24 cellular contexts compared by ENCODE assay signal in the genomic region with DNA sequence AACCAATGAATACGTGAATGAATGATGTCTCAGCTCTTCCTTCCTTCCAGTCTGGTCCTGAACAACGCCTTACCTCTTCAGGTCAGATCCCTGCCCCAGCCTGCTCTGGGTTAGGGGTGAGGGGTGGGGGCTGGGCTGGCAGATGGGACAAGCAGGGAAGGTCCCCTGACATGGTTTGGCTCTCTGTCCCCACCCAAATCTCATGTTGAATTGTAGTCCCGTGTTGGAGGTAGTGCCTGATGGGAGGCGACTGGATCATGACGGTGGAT. TPM values are rescaled to one million over a fixed set of nuclear protein-coding genes. Genes with fewer than 3 reads are reported as not detected.
"Had no signal": no experiment of that assay in that cellular context is flagged by ENCODE, and none has a peak within 500 bp of the region (broad histone marks: within the 10 kb centered on the region; RNA-seq: fewer than 3 reads in every experiment).

No MANE protein-coding gene starts in this region.

- H3K4me3 Mint-ChIP-seq: activated T-cell treated with anti-CD3 and anti-CD28 coated beads, Interleukin-2, amount 50 U/mL, for 72 hours; natural killer cell treated with Interleukin-12 subunit alpha and Interleukin-12 subunit beta and Interleukin-15 and Interleukin-18, amount 100 ng/mL, for 72 hours; T-helper 2 cell treated with Interferon-gamma antibody and Interleukin-4, amounts not matched to agents 5 μg/mL and 100 μg/mL, for 36 hours had no signal

- H3K27ac Mint-ChIP-seq: activated T-cell treated with anti-CD3 and anti-CD28 coated beads, Interleukin-2, amount 50 U/mL, for 72 hours; natural killer cell treated with Interleukin-12 subunit alpha and Interleukin-12 subunit beta and Interleukin-15 and Interleukin-18, amount 100 ng/mL, for 72 hours; progenitor cell of endocrine pancreas; T-helper 2 cell treated with Interferon-gamma antibody and Interleukin-4, amounts not matched to agents 5 μg/mL and 100 μg/mL, for 36 hours had no signal

- H3K27me3 ChIP-seq: breast epithelium, testis had no signal

- H3K27ac ChIP-seq: breast epithelium, lower lobe of right lung, testis had no signal

- ATAC-seq: activated T-cell treated with anti-CD3 and anti-CD28 coated beads, Interleukin-2, amount 50 U/mL, for 72 hours; left lobe of liver; natural killer cell treated with Interleukin-12 subunit alpha and Interleukin-12 subunit beta and Interleukin-15 and Interleukin-18, amount 100 ng/mL, for 72 hours; sciatic nerve had no signal

- H3K9me3 ChIP-seq: testis had no signal

- H3K4me3 ChIP-seq: breast epithelium, lower lobe of right lung, testis had no signal

- DNase-seq: activated CD4-positive, alpha-beta T cell treated with anti-CD3 and anti-CD28 coated beads for 4 hours; activated CD4-positive, alpha-beta T cell treated with anti-CD3 and anti-CD28 coated beads, Interleukin-2, amount 50 U/mL, for 4 hours; activated effector memory CD4-positive, alpha-beta T cell treated with Interleukin-2 at 50 U/mL for 16 hours; activated naive CD4-positive, alpha-beta T cell treated with Interleukin-2 at 50 U/mL for 16 hours; activated T-cell treated with anti-CD3 and anti-CD28 coated beads for 4 hours; activated T-cell treated with anti-CD3 and anti-CD28 coated beads, Interleukin-2, amount 50 U/mL, for 72 hours; amygdala; central memory CD4-positive, alpha-beta T cell; foreskin melanocyte; kidney glomerular epithelial cell; lower lobe of right lung; mesendoderm; small intestine; stimulated activated CD4-positive, alpha-beta T cell treated with anti-CD3 and anti-CD28 coated beads, Interleukin-4, amount 100 ng/mL, for 24 hours; stimulated activated naive CD4-positive, alpha-beta T cell; T-helper 1 cell; testis had no signal

- FAIRE-seq: small intestine, urothelium cell line had no signal

- H3K36me3 ChIP-seq: breast epithelium, lower lobe of right lung had no signal

- H3K4me1 ChIP-seq: breast epithelium, lower lobe of right lung, testis had no signal

RNA-seq across cellular contexts. Expression of gene DIRAS1, which starts 9.3 kb away (rescaled TPM):
- total RNA-seq: natural killer cell treated with Interleukin-12 subunit alpha and Interleukin-12 subunit beta and Interleukin-15 and Interleukin-18, amount 100 ng/mL, for 72 hours had no signal
